In the genomic region with DNA sequence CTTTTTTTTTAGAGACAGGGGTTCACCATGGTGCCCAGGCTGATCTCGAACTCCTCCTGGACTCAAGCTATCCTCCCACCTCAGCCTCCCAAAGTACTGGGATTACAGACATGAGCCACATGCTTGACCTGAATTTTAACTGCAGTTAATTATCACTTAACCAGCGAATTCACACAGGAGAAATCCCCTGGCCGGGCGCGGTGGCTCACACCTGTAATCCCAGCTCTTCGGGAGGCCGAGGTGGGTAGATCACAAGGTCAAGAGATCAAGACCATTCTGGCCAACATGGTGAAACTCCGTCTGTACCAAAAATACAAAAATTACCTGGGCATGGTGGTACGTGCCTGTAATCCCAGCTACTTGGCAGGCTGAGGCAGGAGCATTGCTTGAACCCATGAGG, we compare ENCODE assay signal across 6 cellular contexts. TPM values are rescaled to one million over a fixed set of nuclear protein-coding genes. Genes with fewer than 3 reads are reported as not detected.
A peak's percentile ranks its signal among the peaks of the same experiment; 100 is the strongest.
DNase-seq lines count a peak whose midpoint lies in the region; ATAC-seq and TF ChIP-seq lines count a peak whose summit lies in the region.
"Not testable (repeated sequence)": the region's sequence is repeated elsewhere in the genome, so short reads cannot be mapped to it uniquely, and the experiment has no call there.

No MANE protein-coding gene starts in this region.

- H3K9me3 Mint-ChIP-seq in CD4-positive, CD25-positive, alpha-beta regulatory T cell; activated T-cell treated with anti-CD3 and anti-CD28 coated beads, Interleukin-2, amount 50 U/mL, for 24 hours; activated naive CD8-positive, alpha-beta T cell (ENCODE audit: low read depth); neural progenitor cell: not testable (repeated sequence)

- DNase-seq in CD4-positive, CD25-positive, alpha-beta regulatory T cell; activated T-cell treated with anti-CD3 and anti-CD28 coated beads, Interleukin-2, amount 50 U/mL, for 24 hours; neural progenitor cell (ENCODE audit: low spot score): not testable (repeated sequence)
- peak; percentile 53 for DNase-seq in activated effector memory CD4-positive, alpha-beta T cell treated with anti-CD3 and anti-CD28 coated beads, Interleukin-2, amount 50 U/mL, for 16 hours
- DNase-seq in Right ventricle myocardium superior = peak; percentile 24

- peaks cover 27% of the 10 kb centered on the region for H3K36me3 Mint-ChIP-seq in CD4-positive, CD25-positive, alpha-beta regulatory T cell
- peaks cover 83% of the 10 kb centered on the region for H3K36me3 Mint-ChIP-seq in activated T-cell treated with anti-CD3 and anti-CD28 coated beads, Interleukin-2, amount 50 U/mL, for 24 hours (ENCODE audit: low read depth)
- H3K36me3 Mint-ChIP-seq in activated naive CD8-positive, alpha-beta T cell = not testable (repeated sequence)
- H3K36me3 Mint-ChIP-seq in neural progenitor cell = peaks cover 40% of the 10 kb centered on the region

- not testable (repeated sequence) for H3K9me3 ChIP-seq in CD4-positive, CD25-positive, alpha-beta regulatory T cell (ENCODE audit: control insufficient read depth in 2 of 2, low read length in 2 of 2); neural progenitor cell (ENCODE audit: low read depth)

- not testable (repeated sequence) for H3K4me1 ChIP-seq in CD4-positive, CD25-positive, alpha-beta regulatory T cell (ENCODE audit: control insufficient read depth, insufficient read depth, low read length, poor library complexity, severe bottlenecking); neural progenitor cell

- peak overlapping the region; percentile 5 for H3K27ac ChIP-seq in CD4-positive, CD25-positive, alpha-beta regulatory T cell (ENCODE audit: insufficient read depth, low read length, poor library complexity, severe bottlenecking)
- H3K27ac ChIP-seq in neural progenitor cell = not testable (repeated sequence)

- peaks cover 0 to 15% (median 6%) of the 10 kb centered on the region in 4 donors for H3K4me1 Mint-ChIP-seq in CD4-positive, CD25-positive, alpha-beta regulatory T cell
- H3K4me1 Mint-ChIP-seq in activated T-cell treated with anti-CD3 and anti-CD28 coated beads, Interleukin-2, amount 50 U/mL, for 24 hours (ENCODE audit: low read depth) = peaks cover 20% of the 10 kb centered on the region
- H3K4me1 Mint-ChIP-seq in activated naive CD8-positive, alpha-beta T cell (ENCODE audit: low read depth) = peaks cover 19% of the 10 kb centered on the region
- H3K4me1 Mint-ChIP-seq in neural progenitor cell = not testable (repeated sequence)

- peaks cover 86% of the 10 kb centered on the region for H3K36me3 ChIP-seq in CD4-positive, CD25-positive, alpha-beta regulatory T cell (ENCODE audit: control insufficient read depth, insufficient read depth, low read length)
- H3K36me3 ChIP-seq in neural progenitor cell = not testable (repeated sequence)

- H3K27me3 Mint-ChIP-seq in CD4-positive, CD25-positive, alpha-beta regulatory T cell; activated T-cell treated with anti-CD3 and anti-CD28 coated beads, Interleukin-2, amount 50 U/mL, for 24 hours; activated naive CD8-positive, alpha-beta T cell; neural progenitor cell (ENCODE audit: insufficient read depth, low read depth): not testable (repeated sequence)

- not testable (repeated sequence) for H3K4me2 ChIP-seq in neural progenitor cell

- not testable (repeated sequence) for H3K27me3 ChIP-seq in CD4-positive, CD25-positive, alpha-beta regulatory T cell (ENCODE audit: control insufficient read depth, insufficient read depth, low read length); neural progenitor cell

- peaks cover 13% of the 10 kb centered on the region for H3F3A ChIP-seq in neural progenitor cell (ENCODE audit: low read depth)

- peak overlapping the region in 1 of 4 donors; percentile 88 for H3K4me3 Mint-ChIP-seq in CD4-positive, CD25-positive, alpha-beta regulatory T cell
- not testable (repeated sequence) for H3K4me3 Mint-ChIP-seq in activated T-cell treated with anti-CD3 and anti-CD28 coated beads, Interleukin-2, amount 50 U/mL, for 24 hours; activated naive CD8-positive, alpha-beta T cell
- H3K4me3 Mint-ChIP-seq in neural progenitor cell = peak overlapping the region; percentile 30

- ATAC-seq in CD4-positive, CD25-positive, alpha-beta regulatory T cell (ENCODE audit: low read depth in 2 of 2); Right ventricle myocardium superior (ENCODE audit: poor library complexity): not testable (repeated sequence)

- not testable (repeated sequence) for H3K79me2 ChIP-seq in neural progenitor cell (ENCODE audit: low read depth)

- not testable (repeated sequence) for TF ChIP-seq CTCF in neural progenitor cell (IDR thresholded peaks at IDR 0.05)

- not testable (repeated sequence) for H3K27ac Mint-ChIP-seq in CD4-positive, CD25-positive, alpha-beta regulatory T cell; neural progenitor cell
- peak overlapping the region; percentile 61 for H3K27ac Mint-ChIP-seq in activated T-cell treated with anti-CD3 and anti-CD28 coated beads, Interleukin-2, amount 50 U/mL, for 24 hours
- peak overlapping the region; percentile 11 for H3K27ac Mint-ChIP-seq in activated naive CD8-positive, alpha-beta T cell

- not testable (repeated sequence) for H2AFZ ChIP-seq in neural progenitor cell (replicated peaks)

- H4K20me1 ChIP-seq in neural progenitor cell (ENCODE audit: low read depth) = not testable (repeated sequence)

- intact Hi-C loops in Right ventricle myocardium superior (cut with DNase I) = not testable (repeated sequence)

- not testable (repeated sequence) for H3K4me3 ChIP-seq in CD4-positive, CD25-positive, alpha-beta regulatory T cell (ENCODE audit: low read depth, low read length); neural progenitor cell

- not testable (repeated sequence) for H3K9ac ChIP-seq in neural progenitor cell

RNA-seq across cellular contexts. Expression of gene WDR73, which starts 12.2 kb away (rescaled TPM):
- total RNA-seq in CD4-positive, CD25-positive, alpha-beta regulatory T cell = 19.6 TPM
- 10 to 100 TPM; 12.9 to 19.2 (median 16.1) TPM for polyA plus RNA-seq in CD4-positive, CD25-positive, alpha-beta regulatory T cell
- total RNA-seq in Right ventricle myocardium superior (13.7 TPM), neural progenitor cell (ENCODE audit: low replicate concordance) (37.4 and 46.8 TPM in 2 replicates)

RNA-seq across cellular contexts. Expression of gene NMB, which starts 16.1 kb away (rescaled TPM):
- total RNA-seq in CD4-positive, CD25-positive, alpha-beta regulatory T cell = 2.2 TPM
- 1 to 10 TPM; 5.5 to 7.1 (median 6.7) TPM for polyA plus RNA-seq in CD4-positive, CD25-positive, alpha-beta regulatory T cell
- total RNA-seq in Right ventricle myocardium superior (1.9 TPM), neural progenitor cell (ENCODE audit: low replicate concordance) (0.24 and 3.7 TPM in 2 replicates)

RNA-seq across cellular contexts. Expression of gene ZSCAN2, which starts 41.1 kb away (rescaled TPM):
- 4.8 TPM for total RNA-seq in CD4-positive, CD25-positive, alpha-beta regulatory T cell
- 10 to 100 TPM in 2 of 4 donors, 1 to 10 TPM in 2; 6.9 to 12.4 (median 9.4) TPM for polyA plus RNA-seq in CD4-positive, CD25-positive, alpha-beta regulatory T cell
- total RNA-seq in Right ventricle myocardium superior (6.2 TPM), neural progenitor cell (ENCODE audit: low replicate concordance) (6.7 and 14.2 TPM in 2 replicates)
